13 cellular contexts compared by ENCODE assay signal in genomic region chr5:108259306-108259705, GRCh38.
DNase-seq lines count a peak whose midpoint lies in the region; ATAC-seq and TF ChIP-seq lines count a peak whose summit lies in the region.
"Had no signal": no experiment of that assay in that cellular context is flagged by ENCODE, and none has a peak within 500 bp of the region (broad histone marks: within the 10 kb centered on the region; RNA-seq: fewer than 3 reads in every experiment).

No MANE protein-coding gene starts in this region.

- H3K27ac ChIP-seq in breast epithelium, result no peak overlapping the region
- no peak overlapping the region for H3K27ac ChIP-seq in CD8-positive, alpha-beta T cell (ENCODE audit: low read depth, low read length)
- H3K27ac ChIP-seq: vagina had no signal

- CTCF ChIA-PET in MCF 10A (lab: Yijun Ruan, JAX), result interaction anchor here (0.6 to 5.4 kb wide), 19 partner anchors 8 to 750 kb away, joined by 3 to 99 read pairs (median 10); no protein-coding TSS in a partner anchor
- CTCF ChIA-PET in CD8-positive, alpha-beta T cell (lab: Charles Lee), result interaction anchor here (0.6 to 3.4 kb wide), 10 partner anchors 10 to 92 kb away, joined by 3 to 40 read pairs (median 11); no protein-coding TSS in a partner anchor

- no peak for TF ChIP-seq POLR2A in breast epithelium (IDR thresholded peaks at IDR 0.05)

- intact Hi-C loops in MCF 10A (cut with micrococcal nuclease) (no loop called here), breast epithelium (cut with DNase I; ENCODE audit: low total_unique reads) (no loop called here)
- intact Hi-C loops in CD8-positive, alpha-beta T cell (cut with DNase I, micrococcal nuclease), result no loop called here

- no peaks in the 10 kb centered on the region for H3K36me3 ChIP-seq in breast epithelium
- no peaks in the 10 kb centered on the region for H3K36me3 ChIP-seq in MG63
- H3K36me3 ChIP-seq in skeletal muscle satellite cell (ENCODE audit: insufficient read depth, low read length), result no peaks in the 10 kb centered on the region
- no peaks in the 10 kb centered on the region for H3K36me3 ChIP-seq in CD8-positive, alpha-beta T cell (ENCODE audit: insufficient read depth, low read length)
- H3K36me3 ChIP-seq: HAP-1, vagina had no signal

- no peak overlapping the region for H3K4me3 Mint-ChIP-seq in MCF 10A (ENCODE audit: unreplicated experiment)
- no peak overlapping the region for H3K4me3 Mint-ChIP-seq in CD8-positive, alpha-beta T cell
- H3K4me3 Mint-ChIP-seq in nephron progenitor cell, result no peak overlapping the region

- H3K9me3 ChIP-seq in breast epithelium (no peaks in the 10 kb centered on the region), MG63 (no peaks in the 10 kb centered on the region), skeletal muscle satellite cell (replicated peaks; ENCODE audit: low read length) (no peaks in the 10 kb centered on the region)
- no peaks in the 10 kb centered on the region for H3K9me3 ChIP-seq in CD8-positive, alpha-beta T cell (ENCODE audit: low read length)
- H3K9me3 ChIP-seq: HAP-1, vagina had no signal

- no peak for ATAC-seq in CD8-positive, alpha-beta T cell

- H3K4me3 ChIP-seq in breast epithelium (no peak overlapping the region), MG63 (no peak overlapping the region), fibroblast of pulmonary artery (replicated peaks; ENCODE audit: low read depth, low read length) (no peak overlapping the region), skeletal muscle satellite cell (ENCODE audit: low read length) (no peak overlapping the region)
- no peak overlapping the region for H3K4me3 ChIP-seq in CD8-positive, alpha-beta T cell (ENCODE audit: low read depth, low read length)
- H3K4me3 ChIP-seq: HAP-1, vagina had no signal

- no peaks in the 10 kb centered on the region for H3K27me3 ChIP-seq in breast epithelium
- no peaks in the 10 kb centered on the region for H3K27me3 ChIP-seq in MG63
- H3K27me3 ChIP-seq in skeletal muscle satellite cell (ENCODE audit: control insufficient read depth, insufficient read depth, low read length), result no peaks in the 10 kb centered on the region
- no peaks in the 10 kb centered on the region for H3K27me3 ChIP-seq in CD8-positive, alpha-beta T cell (ENCODE audit: insufficient read depth, low read length)
- H3K27me3 ChIP-seq: vagina had no signal

- H3K4me2 ChIP-seq in skeletal muscle satellite cell (ENCODE audit: low read length), result peak overlapping the region; percentile 35

- no TSS peak for BruUV-seq in MCF 10A (replicated peaks; lab: Mats Ljungman, UMichigan)

- H3K27ac Mint-ChIP-seq in MCF 10A (ENCODE audit: low read depth, unreplicated experiment), result peak overlapping the region; percentile 10
- no peak overlapping the region for H3K27ac Mint-ChIP-seq in CD8-positive, alpha-beta T cell
- no peak overlapping the region for H3K27ac Mint-ChIP-seq in nephron progenitor cell

- H3K9me3 Mint-ChIP-seq in MCF 10A (ENCODE audit: unreplicated experiment) (no peaks in the 10 kb centered on the region), nephron progenitor cell (no peaks in the 10 kb centered on the region)
- no peaks in the 10 kb centered on the region for H3K9me3 Mint-ChIP-seq in CD8-positive, alpha-beta T cell

- no peaks in the 10 kb centered on the region for H3K27me3 Mint-ChIP-seq in MCF 10A (ENCODE audit: insufficient read depth, unreplicated experiment)
- H3K27me3 Mint-ChIP-seq in CD8-positive, alpha-beta T cell (ENCODE audit: low read depth), result no peaks in the 10 kb centered on the region
- H3K27me3 Mint-ChIP-seq in nephron progenitor cell (ENCODE audit: low read depth, poor library complexity), result no peaks in the 10 kb centered on the region

- TF ChIP-seq CTCF in MCF 10A (IDR thresholded peaks at IDR 0.05; ENCODE audit: unreplicated experiment), result no peak
- TF ChIP-seq CTCF in breast epithelium (IDR thresholded peaks at IDR 0.05), result no peak
- TF ChIP-seq CTCF in fibroblast of pulmonary artery (IDR thresholded peaks at IDR 0.05; ENCODE audit: low read length, missing control alignments), result no peak
- no peak for TF ChIP-seq CTCF in CD8-positive, alpha-beta T cell (IDR thresholded peaks at IDR 0.05)
- TF ChIP-seq CTCF in nephron progenitor cell (IDR thresholded peaks at IDR 0.05), result no peak

- H3K4me1 Mint-ChIP-seq in MCF 10A (ENCODE audit: insufficient read depth, unreplicated experiment) (no peaks in the 10 kb centered on the region), nephron progenitor cell (peaks cover 20% of the 10 kb centered on the region)
- H3K4me1 Mint-ChIP-seq in CD8-positive, alpha-beta T cell (ENCODE audit: low read depth), result peaks cover 2% of the 10 kb centered on the region

- POLR2A ChIA-PET in MCF 10A (lab: Yijun Ruan, JAX), result interaction anchor here (1.2 to 1.3 kb wide), 2 partner anchors 9 to 123 kb away, joined by 3 to 4 read pairs; partner anchors contain the start of gene FBXL17
- POLR2A ChIA-PET in CD8-positive, alpha-beta T cell (lab: Charles Lee), result no interaction called here

- H3K36me3 Mint-ChIP-seq in MCF 10A (ENCODE audit: insufficient read depth, unreplicated experiment), result no peaks in the 10 kb centered on the region
- peaks cover 5% of the 10 kb centered on the region for H3K36me3 Mint-ChIP-seq in CD8-positive, alpha-beta T cell
- H3K36me3 Mint-ChIP-seq in nephron progenitor cell (ENCODE audit: low read depth), result no peaks in the 10 kb centered on the region

- peak overlapping the region; percentile 40 for H3K9ac ChIP-seq in skeletal muscle satellite cell (ENCODE audit: low read depth, low read length)

- H3K4me1 ChIP-seq in breast epithelium, result no peaks in the 10 kb centered on the region
- peaks cover 18% of the 10 kb centered on the region for H3K4me1 ChIP-seq in skeletal muscle satellite cell (ENCODE audit: control insufficient read depth, insufficient read depth, low read length)
- H3K4me1 ChIP-seq in CD8-positive, alpha-beta T cell (ENCODE audit: insufficient read depth, low read length), result no peaks in the 10 kb centered on the region
- H3K4me1 ChIP-seq: vagina had no signal

- DNase-seq in MCF 10A (ENCODE audit: unreplicated experiment) (peak; percentile 6), breast epithelium (ENCODE audit: low spot score in 2 of 2) (no peak), MG63 (peak; percentile 38), fibroblast of pulmonary artery (ENCODE audit: low read depth) (peak; percentile 27), OCI-M2 (lab: John Stamatoyannopoulos, UW; ENCODE audit: unreplicated experiment) (no peak), nephron progenitor cell (no peak)
- DNase-seq in CD8-positive, alpha-beta T cell, result no peak
- DNase-seq: activated T-cell treated with anti-CD3 and anti-CD28 coated beads, Interleukin-2, amount 50 U/mL, for 1 hour; cerebellar nuclear complex; nucleus accumbens had no signal

Comparison
In these comparisons a context has a peak if more than half of its experiments do, and no peak if none do; other contexts are left out.
1. DNase-seq: peak in MCF 10A (single experiment), MG63 (single experiment) and fibroblast of pulmonary artery (single experiment); none in breast epithelium (0 of 2), OCI-M2 (single experiment), CD8-positive, alpha-beta T cell (0 of 7) and nephron progenitor cell (single experiment).